ENCODE assay signal across 11 cellular contexts in genomic region chr10:99555371-99556224, GRCh38. TPM values are rescaled to one million over a fixed set of nuclear protein-coding genes. Genes with fewer than 3 reads are reported as not detected.
DNase-seq lines count a peak whose midpoint lies in the region; ATAC-seq and TF ChIP-seq lines count a peak whose summit lies in the region.
"Had no signal": no experiment of that assay in that cellular context is flagged by ENCODE, and none has a peak within 500 bp of the region (broad histone marks: within the 10 kb centered on the region; RNA-seq: fewer than 3 reads in every experiment).

No MANE protein-coding gene starts in this region.

- ATAC-seq in activated CD4-positive, alpha-beta T cell treated with anti-CD3 and anti-CD28 coated beads for 36 hours: peak; percentile 80
- ATAC-seq in HG03460 (IDR thresholded peaks at IDR 0.05; ENCODE audit: unreplicated experiment): peak; percentile 83
- ATAC-seq: mucosa of descending colon had no signal

- POLR2A ChIA-PET in activated CD4-positive, alpha-beta T cell treated with anti-CD3 and anti-CD28 coated beads for 36 hours (lab: Charles Lee): no interaction called here
- POLR2A ChIA-PET in HEK293T (lab: Yijun Ruan, JAX): interaction anchor here (0.9 kb wide), 1 partner anchor 125 kb away, joined by 3 read pairs; the partner anchor contains the start of gene GOT1

- H3K4me2 ChIP-seq in neural progenitor cell: no peak overlapping the region

- H3K4me1 ChIP-seq in neural progenitor cell: peaks cover 9% of the 10 kb centered on the region

- peaks cover 35% of the 10 kb centered on the region for H3K27me3 Mint-ChIP-seq in activated CD4-positive, alpha-beta T cell treated with anti-CD3 and anti-CD28 coated beads for 36 hours
- H3K27me3 Mint-ChIP-seq in neural progenitor cell (ENCODE audit: insufficient read depth, low read depth): peaks cover 28% of the 10 kb centered on the region

- H3K36me3 Mint-ChIP-seq in activated CD4-positive, alpha-beta T cell treated with anti-CD3 and anti-CD28 coated beads for 36 hours (ENCODE audit: low read depth): no peaks in the 10 kb centered on the region
- no peaks in the 10 kb centered on the region for H3K36me3 Mint-ChIP-seq in neural progenitor cell

- H2AFZ ChIP-seq in neural progenitor cell (replicated peaks): peak overlapping the region; percentile 20

- DNase-seq in activated CD4-positive, alpha-beta T cell treated with anti-CD3 and anti-CD28 coated beads for 36 hours: peak; percentile 23
- DNase-seq in activated CD4-positive, alpha-beta T cell treated with anti-CD3 and anti-CD28 coated beads for 1 hour: no peak
- DNase-seq in HEK293T (ENCODE audit: extremely low spot score) (no peak), neural progenitor cell (ENCODE audit: low spot score) (no peak), islet precursor cell (no peak), HUDEP-2 (lab: John Stamatoyannopoulos, UW; ENCODE audit: unreplicated experiment in 76 of 76) (no peak), A172 (ENCODE audit: low spot score) (no peak)
- DNase-seq: mucosa of descending colon, NCI-H1694 treated with DMSO at 0.1 percent for 48 hours, SW 1271 had no signal

- intact Hi-C loops in activated CD4-positive, alpha-beta T cell treated with anti-CD3 and anti-CD28 coated beads for 36 hours (cut with DNase I, micrococcal nuclease): no loop called here

- no peak overlapping the region for H3K4me3 ChIP-seq in neural progenitor cell
- H3K4me3 ChIP-seq: mucosa of descending colon had no signal

- H3K79me2 ChIP-seq in neural progenitor cell (ENCODE audit: low read depth): no peaks in the 10 kb centered on the region

- H3K27ac Mint-ChIP-seq in activated CD4-positive, alpha-beta T cell treated with anti-CD3 and anti-CD28 coated beads for 36 hours: no peak overlapping the region
- no peak overlapping the region for H3K27ac Mint-ChIP-seq in neural progenitor cell

- no peaks in the 10 kb centered on the region for H3K9me3 ChIP-seq in neural progenitor cell (ENCODE audit: low read depth)
- H3K9me3 ChIP-seq: mucosa of descending colon had no signal

- no peaks in the 10 kb centered on the region for H3F3A ChIP-seq in neural progenitor cell (ENCODE audit: low read depth)

- CTCF ChIA-PET in activated CD4-positive, alpha-beta T cell treated with anti-CD3 and anti-CD28 coated beads for 36 hours (lab: Charles Lee): interaction anchor here (0.6 to 1.2 kb wide), 4 partner anchors 57 to 1162 kb away, joined by 3 read pairs; no protein-coding TSS in a partner anchor
- CTCF ChIA-PET in HEK293T (lab: Yijun Ruan, JAX): no interaction called here

- H3K27ac ChIP-seq in neural progenitor cell: no peak overlapping the region

- no peaks in the 10 kb centered on the region for H3K36me3 ChIP-seq in neural progenitor cell

- H4K20me1 ChIP-seq in neural progenitor cell (ENCODE audit: low read depth): no peaks in the 10 kb centered on the region

- no peak overlapping the region for H3K9ac ChIP-seq in neural progenitor cell

- H3K27me3 ChIP-seq in neural progenitor cell: peaks cover 55% of the 10 kb centered on the region

- H3K4me3 Mint-ChIP-seq in activated CD4-positive, alpha-beta T cell treated with anti-CD3 and anti-CD28 coated beads for 36 hours: no peak overlapping the region
- no peak overlapping the region for H3K4me3 Mint-ChIP-seq in neural progenitor cell

- TF ChIP-seq CTCF in neural progenitor cell (IDR thresholded peaks at IDR 0.05): no peak

- no peaks in the 10 kb centered on the region for H3K9me3 Mint-ChIP-seq in activated CD4-positive, alpha-beta T cell treated with anti-CD3 and anti-CD28 coated beads for 36 hours (ENCODE audit: low read depth)
- H3K9me3 Mint-ChIP-seq in neural progenitor cell: no peaks in the 10 kb centered on the region

- H3K4me1 Mint-ChIP-seq in activated CD4-positive, alpha-beta T cell treated with anti-CD3 and anti-CD28 coated beads for 36 hours: peaks cover 9% of the 10 kb centered on the region
- H3K4me1 Mint-ChIP-seq in neural progenitor cell: peaks cover under 1% of the 10 kb centered on the region

TF ChIP-seq in HEK293T, 16 proteins besides CTCF, POLR2A, EP300 and RAD21:
- no peak for TF ChIP-seq HDGF (IDR thresholded peaks at IDR 0.05; ENCODE audit: borderline replicate concordance)
- TF ChIP-seq PKNOX1 (IDR thresholded peaks at IDR 0.05): peak; percentile 78

RNA-seq across cellular contexts. Expression of gene NKX2-3, which starts 22.9 kb away (rescaled TPM):
- total RNA-seq in activated CD4-positive, alpha-beta T cell treated with anti-CD3 and anti-CD28 coated beads for 36 hours: not detected
- not detected in 2 replicates for total RNA-seq in neural progenitor cell (ENCODE audit: low replicate concordance)
- 0.19 and 1.2 TPM in 2 replicates for total RNA-seq in A172 (2014; rRNA removed; shearing (Covaris generic))
